In the genomic region with DNA sequence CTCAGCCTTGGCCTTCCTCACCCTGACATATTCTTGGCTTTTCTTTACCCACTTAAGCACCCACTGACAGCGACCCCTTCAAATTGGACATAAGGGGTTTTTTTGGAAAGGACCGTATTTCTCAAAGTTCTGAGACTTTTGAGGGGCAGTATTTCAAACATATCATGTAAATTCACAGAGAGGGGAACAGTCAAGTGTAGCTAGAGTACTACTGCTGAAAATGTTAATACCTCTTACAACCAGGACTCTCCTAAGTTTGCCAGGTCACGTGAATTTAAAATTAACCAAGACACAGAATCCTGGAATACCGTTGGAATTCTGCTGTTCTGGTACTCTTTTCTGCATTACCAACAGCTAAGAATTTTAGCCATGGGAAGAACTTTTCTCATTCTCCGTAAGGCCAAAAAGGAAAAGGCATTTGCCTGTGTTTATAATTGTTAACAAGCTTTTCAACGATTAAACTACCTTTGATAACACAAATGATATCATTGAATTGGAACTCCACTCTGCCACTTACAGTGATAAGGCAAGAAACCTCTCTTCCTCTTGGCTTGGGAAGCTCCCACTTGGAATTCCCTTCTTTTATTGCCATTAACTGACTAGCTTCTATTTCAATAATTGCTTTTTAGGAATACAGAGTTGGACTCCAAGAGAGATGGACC, we compare ENCODE assay signal across 1 cellular context.
TF ChIP-seq lines count a peak whose summit lies in the region.

No MANE protein-coding gene starts in this region.

TF ChIP-seq in K562, 482 proteins besides CTCF, POLR2A, EP300 and RAD21 (continued from another document and continues in another):
- TF ChIP-seq, protein P1, sequence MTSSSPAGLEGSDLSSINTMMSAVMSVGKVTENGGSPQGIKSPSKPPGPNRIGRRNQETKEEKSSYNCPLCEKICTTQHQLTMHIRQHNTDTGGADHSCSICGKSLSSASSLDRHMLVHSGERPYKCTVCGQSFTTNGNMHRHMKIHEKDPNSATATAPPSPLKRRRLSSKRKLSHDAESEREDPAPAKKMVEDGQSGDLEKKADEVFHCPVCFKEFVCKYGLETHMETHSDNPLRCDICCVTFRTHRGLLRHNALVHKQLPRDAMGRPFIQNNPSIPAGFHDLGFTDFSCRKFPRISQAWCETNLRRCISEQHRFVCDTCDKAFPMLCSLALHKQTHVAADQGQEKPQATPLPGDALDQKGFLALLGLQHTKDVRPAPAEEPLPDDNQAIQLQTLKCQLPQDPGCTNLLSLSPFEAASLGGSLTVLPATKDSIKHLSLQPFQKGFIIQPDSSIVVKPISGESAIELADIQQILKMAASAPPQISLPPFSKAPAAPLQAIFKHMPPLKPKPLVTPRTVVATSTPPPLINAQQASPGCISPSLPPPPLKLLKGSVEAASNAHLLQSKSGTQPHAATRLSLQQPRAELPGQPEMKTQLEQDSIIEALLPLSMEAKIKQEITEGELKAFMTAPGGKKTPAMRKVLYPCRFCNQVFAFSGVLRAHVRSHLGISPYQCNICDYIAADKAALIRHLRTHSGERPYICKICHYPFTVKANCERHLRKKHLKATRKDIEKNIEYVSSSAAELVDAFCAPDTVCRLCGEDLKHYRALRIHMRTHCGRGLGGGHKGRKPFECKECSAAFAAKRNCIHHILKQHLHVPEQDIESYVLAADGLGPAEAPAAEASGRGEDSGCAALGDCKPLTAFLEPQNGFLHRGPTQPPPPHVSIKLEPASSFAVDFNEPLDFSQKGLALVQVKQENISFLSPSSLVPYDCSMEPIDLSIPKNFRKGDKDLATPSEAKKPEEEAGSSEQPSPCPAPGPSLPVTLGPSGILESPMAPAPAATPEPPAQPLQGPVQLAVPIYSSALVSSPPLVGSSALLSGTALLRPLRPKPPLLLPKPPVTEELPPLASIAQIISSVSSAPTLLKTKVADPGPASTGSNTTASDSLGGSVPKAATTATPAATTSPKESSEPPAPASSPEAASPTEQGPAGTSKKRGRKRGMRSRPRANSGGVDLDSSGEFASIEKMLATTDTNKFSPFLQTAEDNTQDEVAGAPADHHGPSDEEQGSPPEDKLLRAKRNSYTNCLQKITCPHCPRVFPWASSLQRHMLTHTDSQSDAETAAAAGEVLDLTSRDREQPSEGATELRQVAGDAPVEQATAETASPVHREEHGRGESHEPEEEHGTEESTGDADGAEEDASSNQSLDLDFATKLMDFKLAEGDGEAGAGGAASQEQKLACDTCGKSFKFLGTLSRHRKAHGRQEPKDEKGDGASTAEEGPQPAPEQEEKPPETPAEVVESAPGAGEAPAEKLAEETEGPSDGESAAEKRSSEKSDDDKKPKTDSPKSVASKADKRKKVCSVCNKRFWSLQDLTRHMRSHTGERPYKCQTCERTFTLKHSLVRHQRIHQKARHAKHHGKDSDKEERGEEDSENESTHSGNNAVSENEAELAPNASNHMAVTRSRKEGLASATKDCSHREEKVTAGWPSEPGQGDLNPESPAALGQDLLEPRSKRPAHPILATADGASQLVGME (CRISPR knock-in tag; IDR thresholded peaks at IDR 0.05), result no peak
- TF ChIP-seq MCM3 (IDR thresholded peaks at IDR 0.05) (no peak), ZNF431 (CRISPR knock-in tag; IDR thresholded peaks at IDR 0.05) (no peak), RHOXF2B (CRISPR knock-in tag; conservative IDR thresholded peaks at IDR 0.05) (no peak), IFI16 (CRISPR knock-in tag; IDR thresholded peaks at IDR 0.05) (no peak), PRPF4 (IDR thresholded peaks at IDR 0.05; ENCODE audit: insufficient read depth, low read depth, low read length, poor library complexity, severe bottlenecking) (no peak), ARID2 (IDR thresholded peaks at IDR 0.05) (no peak), HDAC1 (IDR thresholded peaks at IDR 0.05) (no peak), IRF2 (CRISPR knock-in tag; IDR thresholded peaks at IDR 0.05) (no peak), NFATC3 (IDR thresholded peaks at IDR 0.05) (no peak), FOXK1 (CRISPR knock-in tag; IDR thresholded peaks at IDR 0.05; ENCODE audit: borderline replicate concordance) (no peak), ZKSCAN1 (IDR thresholded peaks at IDR 0.05; ENCODE audit: low read depth, low read length) (no peak), HMG20A (CRISPR knock-in tag; conservative IDR thresholded peaks at IDR 0.05) (no peak), GABPA (tag; conservative IDR thresholded peaks at IDR 0.05; ENCODE audit: low read depth) (0 out of 2 replicates have a peak, but pooled peaks have one; percentile 9), TGIF2 (CRISPR knock-in tag; IDR thresholded peaks at IDR 0.05) (no peak), GATAD2B (IDR thresholded peaks at IDR 0.05; ENCODE audit: borderline replicate concordance) (no peak), TARDBP (IDR thresholded peaks at IDR 0.05) (no peak), RB1 (IDR thresholded peaks at IDR 0.05; ENCODE audit: low read depth) (no peak), ETV6 (IDR thresholded peaks at IDR 0.05; ENCODE audit: borderline replicate concordance in 1 of 2, low read depth in 2 of 2, low read length in 1 of 2) (no peak), ETV6 (CRISPR knock-in tag; IDR thresholded peaks at IDR 0.05; ENCODE audit: borderline replicate concordance) (no peak), GTF2E2 (tag; IDR thresholded peaks at IDR 0.05) (0 out of 2 replicates have a peak, but pooled peaks have one; percentile 20), NCOA2 (IDR thresholded peaks at IDR 0.05; ENCODE audit: partially characterized antibody in 2 of 2) (no peak), EP400 (IDR thresholded peaks at IDR 0.05) (no peak), SIRT6 (IDR thresholded peaks at IDR 0.05; ENCODE audit: low read depth, low read length) (no peak), ILF3 (IDR thresholded peaks at IDR 0.05; ENCODE audit: borderline replicate concordance) (no peak), PML (IDR thresholded peaks at IDR 0.05; ENCODE audit: low read length) (no peak), HLTF (IDR thresholded peaks at IDR 0.05) (no peak)
- TF ChIP-seq, protein P2, sequence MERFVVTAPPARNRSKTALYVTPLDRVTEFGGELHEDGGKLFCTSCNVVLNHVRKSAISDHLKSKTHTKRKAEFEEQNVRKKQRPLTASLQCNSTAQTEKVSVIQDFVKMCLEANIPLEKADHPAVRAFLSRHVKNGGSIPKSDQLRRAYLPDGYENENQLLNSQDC (CRISPR knock-in tag; IDR thresholded peaks at IDR 0.05), result no peak
- TF ChIP-seq, protein P3, sequence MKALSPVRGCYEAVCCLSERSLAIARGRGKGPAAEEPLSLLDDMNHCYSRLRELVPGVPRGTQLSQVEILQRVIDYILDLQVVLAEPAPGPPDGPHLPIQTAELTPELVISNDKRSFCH (CRISPR knock-in tag; IDR thresholded peaks at IDR 0.05), result no peak
- TF ChIP-seq, protein P3 (tag; IDR thresholded peaks at IDR 0.05), result peak; percentile 11; the same call in 1 of the 2 replicates
- TF ChIP-seq, protein P4, sequence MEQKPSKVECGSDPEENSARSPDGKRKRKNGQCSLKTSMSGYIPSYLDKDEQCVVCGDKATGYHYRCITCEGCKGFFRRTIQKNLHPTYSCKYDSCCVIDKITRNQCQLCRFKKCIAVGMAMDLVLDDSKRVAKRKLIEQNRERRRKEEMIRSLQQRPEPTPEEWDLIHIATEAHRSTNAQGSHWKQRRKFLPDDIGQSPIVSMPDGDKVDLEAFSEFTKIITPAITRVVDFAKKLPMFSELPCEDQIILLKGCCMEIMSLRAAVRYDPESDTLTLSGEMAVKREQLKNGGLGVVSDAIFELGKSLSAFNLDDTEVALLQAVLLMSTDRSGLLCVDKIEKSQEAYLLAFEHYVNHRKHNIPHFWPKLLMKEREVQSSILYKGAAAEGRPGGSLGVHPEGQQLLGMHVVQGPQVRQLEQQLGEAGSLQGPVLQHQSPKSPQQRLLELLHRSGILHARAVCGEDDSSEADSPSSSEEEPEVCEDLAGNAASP (IDR thresholded peaks at IDR 0.05), result peak; percentile 57; the same call in 1 of the 2 replicates
- TF ChIP-seq, protein P5, sequence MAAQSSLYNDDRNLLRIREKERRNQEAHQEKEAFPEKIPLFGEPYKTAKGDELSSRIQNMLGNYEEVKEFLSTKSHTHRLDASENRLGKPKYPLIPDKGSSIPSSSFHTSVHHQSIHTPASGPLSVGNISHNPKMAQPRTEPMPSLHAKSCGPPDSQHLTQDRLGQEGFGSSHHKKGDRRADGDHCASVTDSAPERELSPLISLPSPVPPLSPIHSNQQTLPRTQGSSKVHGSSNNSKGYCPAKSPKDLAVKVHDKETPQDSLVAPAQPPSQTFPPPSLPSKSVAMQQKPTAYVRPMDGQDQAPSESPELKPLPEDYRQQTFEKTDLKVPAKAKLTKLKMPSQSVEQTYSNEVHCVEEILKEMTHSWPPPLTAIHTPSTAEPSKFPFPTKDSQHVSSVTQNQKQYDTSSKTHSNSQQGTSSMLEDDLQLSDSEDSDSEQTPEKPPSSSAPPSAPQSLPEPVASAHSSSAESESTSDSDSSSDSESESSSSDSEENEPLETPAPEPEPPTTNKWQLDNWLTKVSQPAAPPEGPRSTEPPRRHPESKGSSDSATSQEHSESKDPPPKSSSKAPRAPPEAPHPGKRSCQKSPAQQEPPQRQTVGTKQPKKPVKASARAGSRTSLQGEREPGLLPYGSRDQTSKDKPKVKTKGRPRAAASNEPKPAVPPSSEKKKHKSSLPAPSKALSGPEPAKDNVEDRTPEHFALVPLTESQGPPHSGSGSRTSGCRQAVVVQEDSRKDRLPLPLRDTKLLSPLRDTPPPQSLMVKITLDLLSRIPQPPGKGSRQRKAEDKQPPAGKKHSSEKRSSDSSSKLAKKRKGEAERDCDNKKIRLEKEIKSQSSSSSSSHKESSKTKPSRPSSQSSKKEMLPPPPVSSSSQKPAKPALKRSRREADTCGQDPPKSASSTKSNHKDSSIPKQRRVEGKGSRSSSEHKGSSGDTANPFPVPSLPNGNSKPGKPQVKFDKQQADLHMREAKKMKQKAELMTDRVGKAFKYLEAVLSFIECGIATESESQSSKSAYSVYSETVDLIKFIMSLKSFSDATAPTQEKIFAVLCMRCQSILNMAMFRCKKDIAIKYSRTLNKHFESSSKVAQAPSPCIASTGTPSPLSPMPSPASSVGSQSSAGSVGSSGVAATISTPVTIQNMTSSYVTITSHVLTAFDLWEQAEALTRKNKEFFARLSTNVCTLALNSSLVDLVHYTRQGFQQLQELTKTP (IDR thresholded peaks at IDR 0.05; ENCODE audit: low read depth in 1 of 2, partially characterized antibody in 2 of 2), result no peak
- TF ChIP-seq, protein P6, sequence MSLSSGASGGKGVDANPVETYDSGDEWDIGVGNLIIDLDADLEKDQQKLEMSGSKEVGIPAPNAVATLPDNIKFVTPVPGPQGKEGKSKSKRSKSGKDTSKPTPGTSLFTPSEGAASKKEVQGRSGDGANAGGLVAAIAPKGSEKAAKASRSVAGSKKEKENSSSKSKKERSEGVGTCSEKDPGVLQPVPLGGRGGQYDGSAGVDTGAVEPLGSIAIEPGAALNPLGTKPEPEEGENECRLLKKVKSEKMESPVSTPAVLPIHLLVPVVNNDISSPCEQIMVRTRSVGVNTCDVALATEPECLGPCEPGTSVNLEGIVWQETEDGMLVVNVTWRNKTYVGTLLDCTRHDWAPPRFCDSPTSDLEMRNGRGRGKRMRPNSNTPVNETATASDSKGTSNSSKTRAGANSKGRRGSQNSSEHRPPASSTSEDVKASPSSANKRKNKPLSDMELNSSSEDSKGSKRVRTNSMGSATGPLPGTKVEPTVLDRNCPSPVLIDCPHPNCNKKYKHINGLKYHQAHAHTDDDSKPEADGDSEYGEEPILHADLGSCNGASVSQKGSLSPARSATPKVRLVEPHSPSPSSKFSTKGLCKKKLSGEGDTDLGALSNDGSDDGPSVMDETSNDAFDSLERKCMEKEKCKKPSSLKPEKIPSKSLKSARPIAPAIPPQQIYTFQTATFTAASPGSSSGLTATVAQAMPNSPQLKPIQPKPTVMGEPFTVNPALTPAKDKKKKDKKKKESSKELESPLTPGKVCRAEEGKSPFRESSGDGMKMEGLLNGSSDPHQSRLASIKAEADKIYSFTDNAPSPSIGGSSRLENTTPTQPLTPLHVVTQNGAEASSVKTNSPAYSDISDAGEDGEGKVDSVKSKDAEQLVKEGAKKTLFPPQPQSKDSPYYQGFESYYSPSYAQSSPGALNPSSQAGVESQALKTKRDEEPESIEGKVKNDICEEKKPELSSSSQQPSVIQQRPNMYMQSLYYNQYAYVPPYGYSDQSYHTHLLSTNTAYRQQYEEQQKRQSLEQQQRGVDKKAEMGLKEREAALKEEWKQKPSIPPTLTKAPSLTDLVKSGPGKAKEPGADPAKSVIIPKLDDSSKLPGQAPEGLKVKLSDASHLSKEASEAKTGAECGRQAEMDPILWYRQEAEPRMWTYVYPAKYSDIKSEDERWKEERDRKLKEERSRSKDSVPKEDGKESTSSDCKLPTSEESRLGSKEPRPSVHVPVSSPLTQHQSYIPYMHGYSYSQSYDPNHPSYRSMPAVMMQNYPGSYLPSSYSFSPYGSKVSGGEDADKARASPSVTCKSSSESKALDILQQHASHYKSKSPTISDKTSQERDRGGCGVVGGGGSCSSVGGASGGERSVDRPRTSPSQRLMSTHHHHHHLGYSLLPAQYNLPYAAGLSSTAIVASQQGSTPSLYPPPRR (CRISPR knock-in tag; IDR thresholded peaks at IDR 0.05; ENCODE audit: borderline replicate concordance), result no peak
- TF ChIP-seq, protein P7, sequence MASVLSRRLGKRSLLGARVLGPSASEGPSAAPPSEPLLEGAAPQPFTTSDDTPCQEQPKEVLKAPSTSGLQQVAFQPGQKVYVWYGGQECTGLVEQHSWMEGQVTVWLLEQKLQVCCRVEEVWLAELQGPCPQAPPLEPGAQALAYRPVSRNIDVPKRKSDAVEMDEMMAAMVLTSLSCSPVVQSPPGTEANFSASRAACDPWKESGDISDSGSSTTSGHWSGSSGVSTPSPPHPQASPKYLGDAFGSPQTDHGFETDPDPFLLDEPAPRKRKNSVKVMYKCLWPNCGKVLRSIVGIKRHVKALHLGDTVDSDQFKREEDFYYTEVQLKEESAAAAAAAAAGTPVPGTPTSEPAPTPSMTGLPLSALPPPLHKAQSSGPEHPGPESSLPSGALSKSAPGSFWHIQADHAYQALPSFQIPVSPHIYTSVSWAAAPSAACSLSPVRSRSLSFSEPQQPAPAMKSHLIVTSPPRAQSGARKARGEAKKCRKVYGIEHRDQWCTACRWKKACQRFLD (CRISPR knock-in tag; IDR thresholded peaks at IDR 0.05), result no peak
- TF ChIP-seq, protein P8, sequence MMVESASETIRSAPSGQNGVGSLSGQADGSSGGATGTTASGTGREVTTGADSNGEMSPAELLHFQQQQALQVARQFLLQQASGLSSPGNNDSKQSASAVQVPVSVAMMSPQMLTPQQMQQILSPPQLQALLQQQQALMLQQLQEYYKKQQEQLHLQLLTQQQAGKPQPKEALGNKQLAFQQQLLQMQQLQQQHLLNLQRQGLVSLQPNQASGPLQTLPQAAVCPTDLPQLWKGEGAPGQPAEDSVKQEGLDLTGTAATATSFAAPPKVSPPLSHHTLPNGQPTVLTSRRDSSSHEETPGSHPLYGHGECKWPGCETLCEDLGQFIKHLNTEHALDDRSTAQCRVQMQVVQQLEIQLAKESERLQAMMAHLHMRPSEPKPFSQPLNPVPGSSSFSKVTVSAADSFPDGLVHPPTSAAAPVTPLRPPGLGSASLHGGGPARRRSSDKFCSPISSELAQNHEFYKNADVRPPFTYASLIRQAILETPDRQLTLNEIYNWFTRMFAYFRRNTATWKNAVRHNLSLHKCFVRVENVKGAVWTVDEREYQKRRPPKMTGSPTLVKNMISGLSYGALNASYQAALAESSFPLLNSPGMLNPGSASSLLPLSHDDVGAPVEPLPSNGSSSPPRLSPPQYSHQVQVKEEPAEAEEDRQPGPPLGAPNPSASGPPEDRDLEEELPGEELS (CRISPR knock-in tag; IDR thresholded peaks at IDR 0.05; ENCODE audit: borderline replicate concordance), result no peak
